ENCODE assay signal across 21 cellular contexts in genomic region chr15:76843269-76843668, GRCh38.
DNase-seq lines count a peak whose midpoint lies in the region; ATAC-seq, FAIRE-seq and TF ChIP-seq lines count a peak whose summit lies in the region.
"Had no signal": no experiment of that assay in that cellular context is flagged by ENCODE, and none has a peak within 500 bp of the region (broad histone marks: within the 10 kb centered on the region; RNA-seq: fewer than 3 reads in every experiment).

No MANE protein-coding gene starts in this region.

- H3K4me3 Mint-ChIP-seq in stimulated activated naive CD8-positive, alpha-beta T cell treated with anti-CD3 and anti-CD28 coated beads, Interleukin-15, Interleukin-2, amounts not matched to agents 100 ng/mL and 50 ng/mL, for 24 hours = no peak overlapping the region
- no peak overlapping the region for H3K4me3 Mint-ChIP-seq in stimulated activated naive CD8-positive, alpha-beta T cell treated with anti-CD3 and anti-CD28 coated beads, Interleukin-15, amount 100 ng/mL, for 72 hours
- no peak overlapping the region for H3K4me3 Mint-ChIP-seq in HFFc6
- H3K4me3 Mint-ChIP-seq: B cell; CD4-positive, CD25-positive, alpha-beta regulatory T cell had no signal

- FAIRE-seq in GM12878 (lab: Jason Lieb, UNC) = no peak
- FAIRE-seq: A204.1, H1 had no signal

- no peak for TF ChIP-seq POLR2A in GM12878 (IDR thresholded peaks at IDR 0.05; ENCODE audit: low read depth, low read length)

- H3K27me3 Mint-ChIP-seq in stimulated activated naive CD8-positive, alpha-beta T cell treated with anti-CD3 and anti-CD28 coated beads, Interleukin-15, Interleukin-2, amounts not matched to agents 100 ng/mL and 50 ng/mL, for 24 hours = no peaks in the 10 kb centered on the region
- no peaks in the 10 kb centered on the region for H3K27me3 Mint-ChIP-seq in stimulated activated naive CD8-positive, alpha-beta T cell treated with anti-CD3 and anti-CD28 coated beads, Interleukin-15, amount 100 ng/mL, for 72 hours
- no peaks in the 10 kb centered on the region for H3K27me3 Mint-ChIP-seq in HFFc6 (ENCODE audit: insufficient read depth)
- H3K27me3 Mint-ChIP-seq: B cell; CD4-positive, CD25-positive, alpha-beta regulatory T cell had no signal

- H3K79me2 ChIP-seq in MM.1S (ENCODE audit: low read length) = peaks cover 5% of the 10 kb centered on the region; the same call in 1 of the 2 replicates
- H3K79me2 ChIP-seq in GM12878 (ENCODE audit: control insufficient read depth, insufficient read depth, low read length) = no peaks in the 10 kb centered on the region

- H4K20me1 ChIP-seq in MM.1S (ENCODE audit: insufficient read depth, low read length) (no peaks in the 10 kb centered on the region), GM12878 (ENCODE audit: control insufficient read depth, insufficient read depth) (no peaks in the 10 kb centered on the region)
- H4K20me1 ChIP-seq: BLaER1 had no signal

- no TSS peak for BruUV-seq in GM12878 (replicated peaks; lab: Mats Ljungman, UMichigan)

- SMC1A ChIA-PET in GM12878 (lab: Charles Lee; ENCODE audit: uncharacterized antibody, unreplicated experiment) = interaction anchor here (0.6 to 1.4 kb wide), 5 partner anchors 16 to 200 kb away, joined by 3 to 4 read pairs (median 3); no protein-coding TSS in a partner anchor

- POLR2A ChIA-PET in GM12878 (lab: Charles Lee) = no interaction called here

- H3K4me3 ChIP-seq in MM.1S (ENCODE audit: low read length) = no peak overlapping the region
- H3K4me3 ChIP-seq in GM12878 = no peak overlapping the region
- H3K4me3 ChIP-seq: BLaER1, GM23248 had no signal

- in situ Hi-C loops in GM12878 (cut with MboI) = no loop called here

- H3K36me3 ChIP-seq in MM.1S (replicated peaks; ENCODE audit: insufficient read depth, low read length) (no peaks in the 10 kb centered on the region), GM12878 (ENCODE audit: control insufficient read depth in 2 of 2, insufficient read depth in 2 of 2, low read length in 1 of 2) (no peaks in the 10 kb centered on the region)
- H3K36me3 ChIP-seq: BLaER1 had no signal

- CTCF ChIA-PET in GM12878 (lab: Yijun Ruan, JAX) = interaction anchor here (1.3 to 4.3 kb wide), 6 partner anchors 23 to 653 kb away, joined by 3 to 26 read pairs (median 4); no protein-coding TSS in a partner anchor

- no peak for TF ChIP-seq EP300 in GM12878 (IDR thresholded peaks at IDR 0.05; ENCODE audit: borderline replicate concordance in 1 of 2, control insufficient read depth in 1 of 2, low read depth in 2 of 2, low read length in 2 of 2)

- peaks cover 22% of the 10 kb centered on the region for H3K4me1 Mint-ChIP-seq in stimulated activated naive CD8-positive, alpha-beta T cell treated with anti-CD3 and anti-CD28 coated beads, Interleukin-15, Interleukin-2, amounts not matched to agents 100 ng/mL and 50 ng/mL, for 24 hours (ENCODE audit: low read depth)
- peaks cover 16% of the 10 kb centered on the region for H3K4me1 Mint-ChIP-seq in stimulated activated naive CD8-positive, alpha-beta T cell treated with anti-CD3 and anti-CD28 coated beads, Interleukin-15, amount 100 ng/mL, for 72 hours
- H3K4me1 Mint-ChIP-seq in HFFc6 (ENCODE audit: low read depth) = peaks cover 10% of the 10 kb centered on the region

- no peaks in the 10 kb centered on the region for H3K9me3 Mint-ChIP-seq in stimulated activated naive CD8-positive, alpha-beta T cell treated with anti-CD3 and anti-CD28 coated beads, Interleukin-15, Interleukin-2, amounts not matched to agents 100 ng/mL and 50 ng/mL, for 24 hours
- H3K9me3 Mint-ChIP-seq in stimulated activated naive CD8-positive, alpha-beta T cell treated with anti-CD3 and anti-CD28 coated beads, Interleukin-15, amount 100 ng/mL, for 72 hours = no peaks in the 10 kb centered on the region
- H3K9me3 Mint-ChIP-seq in HFFc6 = no peaks in the 10 kb centered on the region

- no peak for TF ChIP-seq RAD21 in GM12878 (IDR thresholded peaks at IDR 0.05; ENCODE audit: insufficient read depth, low read depth, low read length)

- DNase-seq in stimulated activated naive CD8-positive, alpha-beta T cell treated with anti-CD3 and anti-CD28 coated beads, Interleukin-15, amount 100 ng/mL, for 72 hours = no peak
- DNase-seq in MM.1S = peak; percentile 34
- no peak for DNase-seq in GM12878 (ENCODE audit: low read depth, low spot score)
- no peak for DNase-seq in HFFc6
- DNase-seq: Calu3; CD4-positive, CD25-positive, alpha-beta regulatory T cell; COR-L47; DMS53; DMS79 treated with DMSO at 0.1 percent for 48 hours; GF-D8; GM23248; H7; HCEC 1CT had no signal

- H3K36me3 Mint-ChIP-seq in stimulated activated naive CD8-positive, alpha-beta T cell treated with anti-CD3 and anti-CD28 coated beads, Interleukin-15, Interleukin-2, amounts not matched to agents 100 ng/mL and 50 ng/mL, for 24 hours (ENCODE audit: low read depth) = peaks cover 25% of the 10 kb centered on the region
- no peaks in the 10 kb centered on the region for H3K36me3 Mint-ChIP-seq in HFFc6 (ENCODE audit: low read depth)

- H3K9me2 ChIP-seq in MM.1S (replicated peaks; ENCODE audit: insufficient read depth, low read length) = no peaks in the 10 kb centered on the region

- H3K27ac ChIP-seq in MM.1S (ENCODE audit: low read length) (no peak overlapping the region), GM12878 (ENCODE audit: control insufficient read depth, insufficient read depth) (no peak overlapping the region)
- H3K27ac ChIP-seq: 22Rv1, BLaER1, C4-2B, GM23248 had no signal

- H3K4me1 ChIP-seq in MM.1S (ENCODE audit: low read length) (peaks cover 4% of the 10 kb centered on the region; the same call in 1 of the 2 replicates), GM12878 (ENCODE audit: control insufficient read depth, insufficient read depth, low read length) (peaks cover 10% of the 10 kb centered on the region; the same call in 1 of the 2 replicates)
- H3K4me1 ChIP-seq: BLaER1 had no signal

- intact Hi-C loops in GM12878 (cut with micrococcal nuclease; ENCODE audit: unreplicated experiment) = loop anchor here (5.0 kb wide), 3 partner anchors 201 to 606 kb away; no protein-coding TSS in a partner anchor

- no peak for ATAC-seq in stimulated activated naive CD8-positive, alpha-beta T cell treated with anti-CD3 and anti-CD28 coated beads, Interleukin-15, amount 100 ng/mL, for 72 hours
- 0 out of 3 replicates have a peak, but pooled peaks have one; percentile 26 for ATAC-seq in GM12878
- ATAC-seq in GM18517 (IDR thresholded peaks at IDR 0.05; ENCODE audit: unreplicated experiment) = no peak

- H3K4me2 ChIP-seq in MM.1S (ENCODE audit: low read depth, low read length) (peak overlapping the region; percentile 8; the same call in 1 of the 2 replicates), GM12878 (ENCODE audit: control insufficient read depth, insufficient read depth) (no peak overlapping the region)
- H3K4me2 ChIP-seq: BLaER1 had no signal

- H2AFZ ChIP-seq in MM.1S (ENCODE audit: low read length) (no peak overlapping the region), GM12878 (ENCODE audit: control insufficient read depth, low read depth, low read length) (no peak overlapping the region)

- H3K27ac Mint-ChIP-seq in stimulated activated naive CD8-positive, alpha-beta T cell treated with anti-CD3 and anti-CD28 coated beads, Interleukin-15, Interleukin-2, amounts not matched to agents 100 ng/mL and 50 ng/mL, for 24 hours = peak overlapping the region; percentile 6
- H3K27ac Mint-ChIP-seq in stimulated activated naive CD8-positive, alpha-beta T cell treated with anti-CD3 and anti-CD28 coated beads, Interleukin-15, amount 100 ng/mL, for 72 hours = peak overlapping the region in 1 of 2 donors; percentile 82
- no peak overlapping the region for H3K27ac Mint-ChIP-seq in HFFc6
- H3K27ac Mint-ChIP-seq: B cell had no signal

- TF ChIP-seq CTCF in MM.1S (IDR thresholded peaks at IDR 0.05; ENCODE audit: low read length) = no peak
- no peak for TF ChIP-seq CTCF in GM12878 (IDR thresholded peaks at IDR 0.05 in 2 of 3, conservative IDR thresholded peaks at IDR 0.05 in 1 of 3; ENCODE audit: control insufficient read depth in 2 of 3, extremely low read depth in 1 of 3, insufficient read depth in 1 of 3, low read depth in 3 of 3, low read length in 3 of 3)
- TF ChIP-seq CTCF in HFFc6 (IDR thresholded peaks at IDR 0.05) = no peak

- H3K9me3 ChIP-seq in MM.1S (replicated peaks; ENCODE audit: insufficient read depth, low read length) (no peaks in the 10 kb centered on the region), GM12878 (replicated peaks; ENCODE audit: control insufficient read depth, insufficient read depth, low read length) (peaks cover 1% of the 10 kb centered on the region; the same call in 1 of the 3 replicates)

- no peaks in the 10 kb centered on the region for H3K27me3 ChIP-seq in MM.1S (replicated peaks; ENCODE audit: insufficient read depth, low read length)
- H3K27me3 ChIP-seq in GM12878 (replicated peaks in 1 of 2; ENCODE audit: control insufficient read depth in 2 of 2, insufficient read depth in 2 of 2, low read length in 1 of 2) = no peaks in the 10 kb centered on the region
- H3K27me3 ChIP-seq: BLaER1 had no signal

- no peak overlapping the region for H3K9ac ChIP-seq in MM.1S (ENCODE audit: low read length)
- no peak overlapping the region for H3K9ac ChIP-seq in GM12878 (ENCODE audit: control insufficient read depth, insufficient read depth, low read length)
- H3K9ac ChIP-seq: BLaER1, GM23248 had no signal

- H3F3A ChIP-seq in MM.1S (ENCODE audit: insufficient read depth, low read length) = no peaks in the 10 kb centered on the region

- RAD21 ChIA-PET in GM12878 (lab: Charles Lee; ENCODE audit: unreplicated experiment) = interaction anchor here (2.5 kb wide), 1 partner anchor 23 kb away, joined by 7 read pairs; no protein-coding TSS in a partner anchor

- 0% methylated on average over 1 of the region's 1 CpG for WGBS in GM12878 (ENCODE audit: insufficient coverage, insufficient replicate concordance, low lambda C conversion rate, missing lambda C conversion rate)

TF ChIP-seq in GM12878, 131 proteins besides CTCF, POLR2A, EP300 and RAD21 (continues in another document):
- TF ChIP-seq EED (IDR thresholded peaks at IDR 0.05; ENCODE audit: low read depth) (no peak), BCL11A (IDR thresholded peaks at IDR 0.05; ENCODE audit: low read depth, low read length) (no peak), NFXL1 (IDR thresholded peaks at IDR 0.05; ENCODE audit: borderline replicate concordance) (no peak), NR2F1 (conservative IDR thresholded peaks at IDR 0.05) (no peak), GATAD2B (conservative IDR thresholded peaks at IDR 0.05; ENCODE audit: low read depth) (no peak), SREBF1 (IDR thresholded peaks at IDR 0.05; ENCODE audit: low read length) (no peak), YBX1 (IDR thresholded peaks at IDR 0.05) (no peak), IRF3 (IDR thresholded peaks at IDR 0.05) (no peak), FOXM1 (IDR thresholded peaks at IDR 0.05; ENCODE audit: low read depth, low read length) (no peak)
